ENCODE assay signal across 8 cellular contexts in genomic region chr12:49671051-49671765, GRCh38. TPM values are rescaled to one million over a fixed set of nuclear protein-coding genes. Genes with fewer than 3 reads are reported as not detected.
DNase-seq lines count a peak whose midpoint lies in the region; ATAC-seq and TF ChIP-seq lines count a peak whose summit lies in the region.

No MANE protein-coding gene starts in this region.

- H3K9me3 ChIP-seq in gastroesophageal sphincter: no peaks in the 10 kb centered on the region

- CTCF ChIA-PET in activated CD8-positive, alpha-beta T cell treated with anti-CD3 and anti-CD28 coated beads for 36 hours (lab: Charles Lee): interaction anchor here (0.5 to 7.4 kb wide), 10 partner anchors 8 to 594 kb away, joined by 3 to 80 read pairs (median 7); partner anchors contain the start of gene FMNL3

- in situ Hi-C loops in GM13976 (cut with MboI; ENCODE audit: low sequenced_read_pairs, unreplicated experiment): no loop called here

- intact Hi-C loops in activated CD8-positive, alpha-beta T cell treated with anti-CD3 and anti-CD28 coated beads for 36 hours (cut with micrococcal nuclease): no loop called here

- TF ChIP-seq EP300 in gastroesophageal sphincter (IDR thresholded peaks at IDR 0.05): no peak

- H3K36me3 ChIP-seq in gastroesophageal sphincter: no peaks in the 10 kb centered on the region

- ATAC-seq in activated CD8-positive, alpha-beta T cell treated with anti-CD3 and anti-CD28 coated beads for 36 hours: peak; percentile 77
- no peak for ATAC-seq in gastroesophageal sphincter

- H3K27me3 ChIP-seq in gastroesophageal sphincter: no peaks in the 10 kb centered on the region

- peaks cover 6 to 64% (median 36%) of the 10 kb centered on the region in 3 donors for H3K4me1 ChIP-seq in gastroesophageal sphincter

- TF ChIP-seq CTCF in activated CD8-positive, alpha-beta T cell treated with anti-CD3 and anti-CD28 coated beads for 36 hours (IDR thresholded peaks at IDR 0.05): peak; percentile 21
- no peak for TF ChIP-seq CTCF in gastroesophageal sphincter (IDR thresholded peaks at IDR 0.05)
- no peak for TF ChIP-seq CTCF in GM13976 (IDR thresholded peaks at IDR 0.05; ENCODE audit: borderline replicate concordance, control extremely low read depth, extremely low read depth, insufficient read depth, missing control alignments)

- no peak overlapping the region for H3K4me3 ChIP-seq in gastroesophageal sphincter

- no peaks in the 10 kb centered on the region for H3K9me3 Mint-ChIP-seq in activated CD8-positive, alpha-beta T cell treated with anti-CD3 and anti-CD28 coated beads for 36 hours

- H3K36me3 Mint-ChIP-seq in activated CD8-positive, alpha-beta T cell treated with anti-CD3 and anti-CD28 coated beads for 36 hours (ENCODE audit: low read depth): peaks cover 6% of the 10 kb centered on the region

- TF ChIP-seq POLR2A in gastroesophageal sphincter (IDR thresholded peaks at IDR 0.05): no peak

- peak overlapping the region; percentile 41 to 94 (median 91) for H3K27ac ChIP-seq in gastroesophageal sphincter

- no peaks in the 10 kb centered on the region for H3K27me3 Mint-ChIP-seq in activated CD8-positive, alpha-beta T cell treated with anti-CD3 and anti-CD28 coated beads for 36 hours

- POLR2A ChIA-PET in activated CD8-positive, alpha-beta T cell treated with anti-CD3 and anti-CD28 coated beads for 36 hours (lab: Charles Lee): interaction anchor here (0.6 to 5.0 kb wide), 14 partner anchors 9 to 94 kb away, joined by 3 to 23 read pairs (median 4); partner anchors contain the start of gene FMNL3

- H3K4me3 Mint-ChIP-seq in activated CD8-positive, alpha-beta T cell treated with anti-CD3 and anti-CD28 coated beads for 36 hours: peak overlapping the region; percentile 62

- 52% methylated on average over 3 of the region's 5 CpGs; no CpG with 5 or more reads in 1 of the 2 donors for WGBS in gastroesophageal sphincter (ENCODE audit: low coverage in 1 of 2), 2 donors

- H3K27ac Mint-ChIP-seq in activated CD8-positive, alpha-beta T cell treated with anti-CD3 and anti-CD28 coated beads for 36 hours: peak overlapping the region; percentile 97

- DNase-seq in HT1080 (ENCODE audit: low read depth): peak; percentile 23
- peak; percentile 76 for DNase-seq in activated CD8-positive, alpha-beta T cell treated with anti-CD3 and anti-CD28 coated beads for 36 hours
- peak; percentile 30 for DNase-seq in stimulated activated CD8-positive, alpha-beta memory T cell treated with anti-CD3 and anti-CD28 coated beads, Interleukin-15, amount 100 ng/mL, for 1 hour (ENCODE audit: low read depth)
- no peak for DNase-seq in HCEC 1CT
- DNase-seq in NCI-H345 (lab: John Stamatoyannopoulos, UW): no peak
- DNase-seq in GM13976 (ENCODE audit: low spot score): no peak
- DNase-seq in HK-2 (ENCODE audit: unreplicated experiment): no peak

- peaks cover 95% of the 10 kb centered on the region for H3K4me1 Mint-ChIP-seq in activated CD8-positive, alpha-beta T cell treated with anti-CD3 and anti-CD28 coated beads for 36 hours (ENCODE audit: low read depth)

RNA-seq across cellular contexts. Expression of gene FMNL3, which starts 36.0 kb away (rescaled TPM):
- 42.3 and 44.5 TPM in 2 replicates for total RNA-seq in HT1080 (2014; rRNA removed; shearing (Covaris generic))
- polyA plus RNA-seq in HT1080 (2015; cell fraction: cytosol; rRNA removed): 22.0 and 22.2 TPM in 2 replicates
- 55.9 and 56.2 TPM in 2 replicates for polyA plus RNA-seq in HT1080 (2015; cell fraction: nucleus; rRNA removed)
- total RNA-seq in activated CD8-positive, alpha-beta T cell treated with anti-CD3 and anti-CD28 coated beads for 36 hours: 10 to 100 TPM; 22.8 to 23.5 TPM
- total RNA-seq in gastroesophageal sphincter: 10 to 100 TPM; 10.4 to 15.4 (median 12.6) TPM

RNA-seq across cellular contexts. Expression of gene PRPF40B, which starts 47.8 kb away (rescaled TPM):
- total RNA-seq in HT1080 (2014; rRNA removed; shearing (Covaris generic)): 10.1 and 10.5 TPM in 2 replicates
- 10.7 and 11.8 TPM in 2 replicates for polyA plus RNA-seq in HT1080 (2015; cell fraction: cytosol; rRNA removed)
- polyA plus RNA-seq in HT1080 (2015; cell fraction: nucleus; rRNA removed): 45.7 and 46.3 TPM in 2 replicates
- total RNA-seq in activated CD8-positive, alpha-beta T cell treated with anti-CD3 and anti-CD28 coated beads for 36 hours: 1 to 10 TPM; 4.9 to 5.6 TPM
- total RNA-seq in gastroesophageal sphincter: 10 to 100 TPM; 14.6 to 24.0 (median 18.3) TPM

Comparison
In these comparisons a context has a peak if more than half of its experiments do, and no peak if none do; other contexts are left out.
1. DNase-seq: peak in HT1080 (single experiment), activated CD8-positive, alpha-beta T cell treated with anti-CD3 and anti-CD28 coated beads for 36 hours (single experiment) and stimulated activated CD8-positive, alpha-beta memory T cell treated with anti-CD3 and anti-CD28 coated beads, Interleukin-15, amount 100 ng/mL, for 1 hour (single experiment); none in HCEC 1CT (single experiment), NCI-H345 (single experiment), GM13976 (single experiment) and HK-2 (single experiment).